ENCODE assay signal across 12 cellular contexts in the genomic region with DNA sequence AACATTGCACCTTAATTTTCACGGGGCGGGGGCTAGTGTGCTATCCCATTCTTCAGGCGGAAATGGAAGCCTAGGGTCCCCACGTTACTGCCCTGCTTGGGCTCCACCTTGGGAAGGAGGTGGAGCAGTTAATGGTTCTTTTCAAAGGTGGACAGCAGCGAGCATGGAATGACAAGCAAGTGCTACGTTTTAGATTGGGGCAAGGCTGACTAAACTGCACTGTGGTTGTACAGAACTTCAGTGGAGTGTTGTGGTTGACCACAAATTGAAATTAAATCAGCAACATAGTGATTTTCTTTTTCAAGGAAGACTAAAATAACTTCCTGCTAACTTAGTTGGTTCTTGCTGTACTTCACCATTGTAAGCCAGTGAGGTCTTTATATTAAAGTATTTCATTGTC. TPM values are rescaled to one million over a fixed set of nuclear protein-coding genes. Genes with fewer than 3 reads are reported as not detected.
A peak's percentile ranks its signal among the peaks of the same experiment; 100 is the strongest.
DNase-seq lines count a peak whose midpoint lies in the region; ATAC-seq and TF ChIP-seq lines count a peak whose summit lies in the region.
"Had no signal": no experiment of that assay in that cellular context is flagged by ENCODE, and none has a peak within 500 bp of the region (broad histone marks: within the 10 kb centered on the region; RNA-seq: fewer than 3 reads in every experiment).

No MANE protein-coding gene starts in this region.

- no peaks in the 10 kb centered on the region for H3K9me2 ChIP-seq in hepatocyte (replicated peaks; ENCODE audit: insufficient read depth)

- H4K20me1 ChIP-seq in fibroblast of lung (ENCODE audit: control insufficient read depth, extremely low read depth, insufficient read depth, low read length) (no peaks in the 10 kb centered on the region), hepatocyte (ENCODE audit: insufficient read depth, poor library complexity, severe bottlenecking) (no peaks in the 10 kb centered on the region)

- DNase-seq in AG08396 (ENCODE audit: low spot score) (peak; percentile 57), GM12865 (ENCODE audit: low read depth) (peak; percentile 24), fibroblast of lung (ENCODE audit: low read depth in 2 of 2) (peak; percentile 12 to 89), hepatocyte (ENCODE audit: low spot score) (no peak), NCI-H69 (lab: John Stamatoyannopoulos, UW) (no peak), Right ventricle myocardium superior (no peak)
- peak; percentile 82 for DNase-seq in activated CD4-positive, alpha-beta T cell treated with anti-CD3 and anti-CD28 coated beads, Interleukin-2, amount 10 ng/mL, durations not matched to agents 24 days and 14 days
- DNase-seq: activated B cell treated with CpG ODN at 0.5 μM for 24 hours, Calu3, caudate nucleus had no signal

- no peak for TF ChIP-seq CTCF in GM12865 (IDR thresholded peaks at IDR 0.05; ENCODE audit: insufficient read depth, low read depth, low read length, missing control alignments)
- no peak for TF ChIP-seq CTCF in fibroblast of lung (conservative IDR thresholded peaks at IDR 0.05 in 1 of 2, IDR thresholded peaks at IDR 0.05 in 1 of 2; ENCODE audit: low read depth in 1 of 2, low read length in 2 of 2)
- no peak for TF ChIP-seq CTCF in hepatocyte (IDR thresholded peaks at IDR 0.05; ENCODE audit: poor library complexity)

- H3K9me3 ChIP-seq in fibroblast of lung (ENCODE audit: control insufficient read depth, insufficient read depth, low read depth, low read length) (no peaks in the 10 kb centered on the region), hepatocyte (ENCODE audit: low read depth) (no peaks in the 10 kb centered on the region)

- H3K27ac Mint-ChIP-seq in activated CD4-positive, alpha-beta T cell treated with anti-CD3 and anti-CD28 coated beads, Interleukin-2, amount 10 ng/mL, durations not matched to agents 24 days and 14 days: peak overlapping the region; percentile 39
- H3K27ac Mint-ChIP-seq: activated B cell treated with CpG ODN at 0.5 μM for 24 hours had no signal

- peaks cover 12% of the 10 kb centered on the region for H3K27me3 Mint-ChIP-seq in activated CD4-positive, alpha-beta T cell treated with anti-CD3 and anti-CD28 coated beads, Interleukin-2, amount 10 ng/mL, durations not matched to agents 24 days and 14 days
- H3K27me3 Mint-ChIP-seq: activated B cell treated with CpG ODN at 0.5 μM for 24 hours had no signal

- H3K4me2 ChIP-seq in fibroblast of lung (ENCODE audit: extremely low read depth, insufficient read depth, low read length): no peak overlapping the region
- no peak overlapping the region for H3K4me2 ChIP-seq in hepatocyte

- H3K27ac ChIP-seq in fibroblast of lung (ENCODE audit: insufficient read depth, low read length) (no peak overlapping the region), hepatocyte (no peak overlapping the region)

- H3K4me1 ChIP-seq in fibroblast of lung (ENCODE audit: control insufficient read depth, extremely low read depth, insufficient read depth, low read length): no peaks in the 10 kb centered on the region
- H3K4me1 ChIP-seq in hepatocyte (ENCODE audit: insufficient read depth): no peaks in the 10 kb centered on the region

- H3K9ac ChIP-seq in fibroblast of lung (ENCODE audit: insufficient read depth, low read length): no peak overlapping the region

- no peaks in the 10 kb centered on the region for H3K9me3 Mint-ChIP-seq in activated CD4-positive, alpha-beta T cell treated with anti-CD3 and anti-CD28 coated beads, Interleukin-2, amount 10 ng/mL, durations not matched to agents 24 days and 14 days
- H3K9me3 Mint-ChIP-seq: activated B cell treated with CpG ODN at 0.5 μM for 24 hours had no signal

- no peaks in the 10 kb centered on the region for H3K79me2 ChIP-seq in fibroblast of lung (ENCODE audit: control insufficient read depth, insufficient read depth, low read length)
- no peaks in the 10 kb centered on the region for H3K79me2 ChIP-seq in hepatocyte

- peaks cover 1% of the 10 kb centered on the region for H3K27me3 ChIP-seq in fibroblast of lung (ENCODE audit: control insufficient read depth, insufficient read depth, low read length)
- H3K27me3 ChIP-seq in hepatocyte: no peaks in the 10 kb centered on the region

- H3K4me3 ChIP-seq in GM12865 (ENCODE audit: low read depth, low read length): no peak overlapping the region
- no peak overlapping the region for H3K4me3 ChIP-seq in fibroblast of lung (replicated peaks in 1 of 4; ENCODE audit: control extremely low read depth in 1 of 4, insufficient read depth in 1 of 4, low read depth in 3 of 4, low read length in 4 of 4)
- no peak overlapping the region for H3K4me3 ChIP-seq in hepatocyte
- H3K4me3 ChIP-seq: lung had no signal

- intact Hi-C loops in activated CD4-positive, alpha-beta T cell treated with anti-CD3 and anti-CD28 coated beads, Interleukin-2, amount 10 ng/mL, durations not matched to agents 24 days and 14 days (cut with micrococcal nuclease): loop anchor here (2.0 kb wide), 1 partner anchor 34 kb away; no protein-coding TSS in a partner anchor
- intact Hi-C loops in Right ventricle myocardium superior (cut with DNase I): no loop called here

- H3K4me1 Mint-ChIP-seq in activated CD4-positive, alpha-beta T cell treated with anti-CD3 and anti-CD28 coated beads, Interleukin-2, amount 10 ng/mL, durations not matched to agents 24 days and 14 days: peaks cover 27% of the 10 kb centered on the region
- H3K4me1 Mint-ChIP-seq: activated B cell treated with CpG ODN at 0.5 μM for 24 hours had no signal

- H3K36me3 Mint-ChIP-seq in activated CD4-positive, alpha-beta T cell treated with anti-CD3 and anti-CD28 coated beads, Interleukin-2, amount 10 ng/mL, durations not matched to agents 24 days and 14 days (ENCODE audit: low read depth): no peaks in the 10 kb centered on the region

- H2AFZ ChIP-seq in fibroblast of lung (ENCODE audit: low read length) (no peak overlapping the region), hepatocyte (no peak overlapping the region)

- WGBS in hepatocyte (ENCODE audit: low lambda C conversion rate, missing lambda C conversion rate): 88% methylated on average over 6 of the region's 6 CpGs

- peak overlapping the region; percentile 63 for H3K4me3 Mint-ChIP-seq in activated CD4-positive, alpha-beta T cell treated with anti-CD3 and anti-CD28 coated beads, Interleukin-2, amount 10 ng/mL, durations not matched to agents 24 days and 14 days
- H3K4me3 Mint-ChIP-seq: activated B cell treated with CpG ODN at 0.5 μM for 24 hours had no signal

- ATAC-seq in Right ventricle myocardium superior (ENCODE audit: poor library complexity) (no peak), GM21619 (IDR thresholded peaks at IDR 0.05; ENCODE audit: unreplicated experiment) (no peak)

- no peaks in the 10 kb centered on the region for H3K36me3 ChIP-seq in fibroblast of lung (ENCODE audit: control insufficient read depth, insufficient read depth, low read length)
- no peaks in the 10 kb centered on the region for H3K36me3 ChIP-seq in hepatocyte (replicated peaks; ENCODE audit: insufficient read depth, low read depth)

RNA-seq across cellular contexts. Expression of a gene that starts 47.0 kb away (rescaled TPM):
- total RNA-seq in activated CD4-positive, alpha-beta T cell treated with anti-CD3 and anti-CD28 coated beads, Interleukin-2, amount 10 ng/mL, durations not matched to agents 24 days and 14 days: not detected in 2 replicates
- 0.33 TPM in 1 of 2 replicates, not detected in the other for total RNA-seq in fibroblast of lung
- 0.73 and 1.1 TPM in 2 replicates for polyA plus RNA-seq in fibroblast of lung
- 0.68 and 0.94 TPM in 2 replicates for polyA plus RNA-seq in fibroblast of lung (2012)
- polyA minus RNA-seq in fibroblast of lung (ENCODE audit: low replicate concordance): 2.0 TPM in 1 of 2 replicates, not detected in the other
- total RNA-seq in hepatocyte: 1.9 and 2.5 TPM in 2 replicates
- polyA plus RNA-seq in hepatocyte: 1.5 and 1.6 TPM in 2 replicates
- total RNA-seq in Right ventricle myocardium superior: not detected
- total RNA-seq: activated B cell treated with CpG ODN at 0.5 μM for 24 hours, Calu3, lung had no signal

Comparison
In these comparisons a context has a peak if more than half of its experiments do, and no peak if none do; other contexts are left out.
1. DNase-seq: peak in AG08396 (single experiment), GM12865 (single experiment), activated CD4-positive, alpha-beta T cell treated with anti-CD3 and anti-CD28 coated beads, Interleukin-2, amount 10 ng/mL, durations not matched to agents 24 days and 14 days (single experiment) and fibroblast of lung (2 of 2); none in hepatocyte (single experiment), NCI-H69 (single experiment) and Right ventricle myocardium superior (single experiment).